2 cellular contexts compared by ENCODE assay signal in genomic region chr18:36255072-36255708, GRCh38.
A peak's percentile ranks its signal among the peaks of the same experiment; 100 is the strongest.
TF ChIP-seq lines count a peak whose summit lies in the region.

No MANE protein-coding gene starts in this region.

TF ChIP-seq in GM23338, 12 proteins besides CTCF, POLR2A, EP300 and RAD21:
- no peak for TF ChIP-seq EZH2 (IDR thresholded peaks at IDR 0.05; ENCODE audit: low read depth, unreplicated experiment)
- no peak for TF ChIP-seq ZNF114 (CRISPR knock-in tag; IDR thresholded peaks at IDR 0.05)
- TF ChIP-seq EZH2phosphoT487 (IDR thresholded peaks at IDR 0.05; ENCODE audit: unreplicated experiment) = no peak
- TF ChIP-seq CREB1 (CRISPR knock-in tag; IDR thresholded peaks at IDR 0.05; ENCODE audit: low read depth) = no peak
- TF ChIP-seq JUNB (IDR thresholded peaks at IDR 0.05; ENCODE audit: unreplicated experiment) = no peak
- no peak for TF ChIP-seq NANOG (IDR thresholded peaks at IDR 0.05; ENCODE audit: borderline replicate concordance)
- TF ChIP-seq ZNF331 (CRISPR knock-in tag; IDR thresholded peaks at IDR 0.05; ENCODE audit: low read depth) = no peak
- TF ChIP-seq POLR2AphosphoS5 (IDR thresholded peaks at IDR 0.05; ENCODE audit: low read depth) = no peak
- TF ChIP-seq ZNF462 (CRISPR knock-in tag; IDR thresholded peaks at IDR 0.05) = no peak
- TF ChIP-seq ETS1 (IDR thresholded peaks at IDR 0.05) = no peak
- TF ChIP-seq STAT1 (IDR thresholded peaks at IDR 0.05; ENCODE audit: unreplicated experiment) = no peak
- TF ChIP-seq REST (IDR thresholded peaks at IDR 0.05; ENCODE audit: unreplicated experiment) = no peak

TF ChIP-seq in K562, 482 proteins besides CTCF, POLR2A, EP300 and RAD21:
- peak; percentile 60 for TF ChIP-seq PKNOX1 (IDR thresholded peaks at IDR 0.05)
- TF ChIP-seq ZSCAN29 (IDR thresholded peaks at IDR 0.05) = no peak
